In genomic region chr14:104078031-104078455, GRCh38 we compare ENCODE assay signal across 8 cellular contexts. TPM values are rescaled to one million over a fixed set of nuclear protein-coding genes. Genes with fewer than 3 reads are reported as not detected.
DNase-seq lines count a peak whose midpoint lies in the region; ATAC-seq and TF ChIP-seq lines count a peak whose summit lies in the region.

No MANE protein-coding gene starts in this region.

- no peaks in the 10 kb centered on the region for H3K79me2 ChIP-seq in mammary epithelial cell (ENCODE audit: insufficient read depth, low read length)

- H3K27me3 ChIP-seq in A673 (replicated peaks; ENCODE audit: insufficient read depth, low read depth, low read length, poor library complexity) (no peaks in the 10 kb centered on the region), mammary epithelial cell (ENCODE audit: insufficient read depth, low read length) (no peaks in the 10 kb centered on the region)

- no peaks in the 10 kb centered on the region for H4K20me1 ChIP-seq in mammary epithelial cell (ENCODE audit: insufficient read depth, low read length)

- H3K36me3 ChIP-seq in A673 (ENCODE audit: insufficient read depth, low read length, poor library complexity, severe bottlenecking) (no peaks in the 10 kb centered on the region), mammary epithelial cell (ENCODE audit: insufficient read depth, low read length) (no peaks in the 10 kb centered on the region)

- peak; percentile 72 for ATAC-seq in GM18519 (IDR thresholded peaks at IDR 0.05; ENCODE audit: low FRiP score, unreplicated experiment)
- peak; percentile 90 for ATAC-seq in HG03159 (IDR thresholded peaks at IDR 0.05; ENCODE audit: unreplicated experiment)

- H3K9ac ChIP-seq in mammary epithelial cell (ENCODE audit: insufficient read depth, low read length), result no peak overlapping the region

- 3% methylated on average over 6 of the region's 7 CpGs for WGBS in mammary epithelial cell (ENCODE audit: low coverage, missing lambda C conversion rate)

- no TSS peak for BruUV-seq in A673 (replicated peaks; lab: Mats Ljungman, UMichigan)
- BruUV-seq in mammary epithelial cell (replicated peaks; lab: Mats Ljungman, UMichigan), result no TSS peak

- intact Hi-C loops in A673 (cut with micrococcal nuclease; ENCODE audit: unreplicated experiment) (loop anchor here (1.0 to 5.0 kb wide), 4 partner anchors 53 to 562 kb away; no protein-coding TSS in a partner anchor), mammary epithelial cell (cut with micrococcal nuclease) (loop anchor here (1.0 kb wide), 3 partner anchors 53 to 562 kb away; no protein-coding TSS in a partner anchor)

- no peak overlapping the region for H3K4me2 ChIP-seq in mammary epithelial cell (ENCODE audit: insufficient read depth, low read depth, low read length)

- H3K4me1 ChIP-seq in A673 (ENCODE audit: insufficient read depth, low read length, poor library complexity, severe bottlenecking) (no peaks in the 10 kb centered on the region), mammary epithelial cell (ENCODE audit: insufficient read depth, low read length) (no peaks in the 10 kb centered on the region)

- H3K27ac ChIP-seq in A673 (ENCODE audit: low read depth, low read length, poor library complexity, severe bottlenecking), result no peak overlapping the region
- no peak overlapping the region for H3K27ac ChIP-seq in mammary epithelial cell (ENCODE audit: insufficient read depth, low read depth, low read length)

- H3K9me3 ChIP-seq in A673 (ENCODE audit: low read depth, low read length, poor library complexity, severe bottlenecking) (no peaks in the 10 kb centered on the region), mammary epithelial cell (replicated peaks; ENCODE audit: insufficient read depth, low read length) (no peaks in the 10 kb centered on the region)

- DNase-seq in A673 (ENCODE audit: low spot score) (peak; percentile 91), NCI-H226 (peak; percentile 81), mammary epithelial cell (peak; percentile 78), islet precursor cell (peak; percentile 96)
- peak; percentile 76 for DNase-seq in stimulated activated CD4-positive, alpha-beta T cell treated with anti-CD3 and anti-CD28 coated beads, Interleukin-1b, Interleukin-23, amount 100 ng/mL, for 4 hours (ENCODE audit: low read depth in 2 of 2)

- H3K4me3 ChIP-seq in A673 (ENCODE audit: low read depth, low read length, poor library complexity, severe bottlenecking) (no peak overlapping the region), WI38 (ENCODE audit: low read depth, low read length) (no peak overlapping the region), mammary epithelial cell (replicated peaks in 1 of 3; ENCODE audit: insufficient read depth in 1 of 3, low read depth in 2 of 3, low read length in 3 of 3) (no peak overlapping the region)

- H2AFZ ChIP-seq in mammary epithelial cell (ENCODE audit: low read depth, low read length), result no peak overlapping the region

- dilution Hi-C loops in mammary epithelial cell (cut with HindIII; ENCODE audit: low sequenced_read_pairs), result no loop called here

- in situ Hi-C loops in mammary epithelial cell (cut with MboI; ENCODE audit: low sequenced_read_pairs in 2 of 2), result loop anchor here (5.0 to 10.0 kb wide), 2 partner anchors 47 to 49 kb away; no protein-coding TSS in a partner anchor

- POLR2A ChIA-PET in A673 (lab: Charles Lee; ENCODE audit: low non-redundant PET), result interaction anchor here (0.6 kb wide), 1 partner anchor 740 kb away, joined by 5 read pairs; no protein-coding TSS in a partner anchor

- CTCF ChIA-PET in A673 (lab: Charles Lee) (interaction anchor here (0.7 to 1.6 kb wide), 6 partner anchors 19 to 550 kb away, joined by 3 to 16 read pairs (median 4); no protein-coding TSS in a partner anchor), mammary epithelial cell (lab: Charles Lee; ENCODE audit: low non-redundant PET) (interaction anchor here (0.6 to 0.9 kb wide), 3 partner anchors 18 to 486 kb away, joined by 3 to 6 read pairs (median 6); no protein-coding TSS in a partner anchor)

- TF ChIP-seq CTCF in A673 (conservative IDR thresholded peaks at IDR 0.05; ENCODE audit: low read depth, low read length) (peak; percentile 100), WI38 (IDR thresholded peaks at IDR 0.05; ENCODE audit: low read depth, low read length) (peak; percentile 100), mammary epithelial cell (conservative IDR thresholded peaks at IDR 0.05 in 1 of 2, IDR thresholded peaks at IDR 0.05 in 1 of 2; ENCODE audit: extremely low read depth in 1 of 2, insufficient read depth in 1 of 2, low read depth in 1 of 2, low read length in 2 of 2) (peak; percentile 100)

RNA-seq across cellular contexts. Expression of gene ASPG, which starts 7.5 kb away (rescaled TPM):
- total RNA-seq in A673 (2021), result not detected in 2 replicates
- under 1 TPM in 1 of 2 donors, not detected in 1; 0.09 TPM for total RNA-seq in mammary epithelial cell
- polyA plus RNA-seq in mammary epithelial cell, result not detected
- polyA minus RNA-seq in mammary epithelial cell, result not detected
